20 cellular contexts compared by ENCODE assay signal in genomic region chr5:166708271-166708670, GRCh38.
"Had no signal": no experiment of that assay in that cellular context is flagged by ENCODE, and none has a peak within 500 bp of the region (broad histone marks: within the 10 kb centered on the region; RNA-seq: fewer than 3 reads in every experiment).

No MANE protein-coding gene starts in this region.

- H3K4me3 ChIP-seq: esophagus muscularis mucosa, gastroesophageal sphincter, suprapubic skin, thyroid gland, upper lobe of left lung, uterus had no signal

- DNase-seq: effector memory CD4-positive, alpha-beta T cell; foreskin fibroblast; kidney glomerular epithelial cell; mammary epithelial cell; natural killer cell; posterior cingulate gyrus; small intestine; stimulated activated CD4-positive, alpha-beta T cell treated with anti-CD3 and anti-CD28 coated beads, Interleukin-2, amount 100 ng/mL, for 48 hours; stimulated activated CD8-positive, alpha-beta memory T cell treated with anti-CD3 and anti-CD28 coated beads, Interleukin-4, amount 100 ng/mL, for 48 hours; stimulated activated naive CD8-positive, alpha-beta T cell treated with anti-CD3 and anti-CD28 coated beads, Interleukin-15, Interleukin-2, amounts not matched to agents 100 U/mL and 50 U/mL, for 24 hours; thyroid gland; upper lobe of left lung; uterus had no signal

- H3K4me3 Mint-ChIP-seq: natural killer cell; neural crest cell; stimulated activated effector memory CD8-positive, alpha-beta T cell treated with anti-CD3 and anti-CD28 coated beads, Interleukin-12 subunit alpha, Interleukin-12 subunit beta, amount 100 ng/mL, for 72 hours had no signal

- H3K4me1 Mint-ChIP-seq: natural killer cell; stimulated activated effector memory CD8-positive, alpha-beta T cell treated with anti-CD3 and anti-CD28 coated beads, Interleukin-12 subunit alpha, Interleukin-12 subunit beta, amount 100 ng/mL, for 72 hours had no signal

- H3K36me3 Mint-ChIP-seq: stimulated activated effector memory CD8-positive, alpha-beta T cell treated with anti-CD3 and anti-CD28 coated beads, Interleukin-12 subunit alpha, Interleukin-12 subunit beta, amount 100 ng/mL, for 72 hours had no signal

- H3K27ac Mint-ChIP-seq: natural killer cell; stimulated activated effector memory CD8-positive, alpha-beta T cell treated with anti-CD3 and anti-CD28 coated beads, Interleukin-12 subunit alpha, Interleukin-12 subunit beta, amount 100 ng/mL, for 72 hours had no signal

- ATAC-seq: gastroesophageal sphincter; left lobe of liver; natural killer cell; sciatic nerve; stimulated activated effector memory CD8-positive, alpha-beta T cell treated with anti-CD3 and anti-CD28 coated beads, Interleukin-12 subunit alpha, Interleukin-12 subunit beta, amount 100 ng/mL, for 72 hours; stimulated activated naive CD8-positive, alpha-beta T cell treated with anti-CD3 and anti-CD28 coated beads, Interleukin-15, Interleukin-2, amounts not matched to agents 100 U/mL and 50 U/mL, for 24 hours had no signal
